In the genomic region with DNA sequence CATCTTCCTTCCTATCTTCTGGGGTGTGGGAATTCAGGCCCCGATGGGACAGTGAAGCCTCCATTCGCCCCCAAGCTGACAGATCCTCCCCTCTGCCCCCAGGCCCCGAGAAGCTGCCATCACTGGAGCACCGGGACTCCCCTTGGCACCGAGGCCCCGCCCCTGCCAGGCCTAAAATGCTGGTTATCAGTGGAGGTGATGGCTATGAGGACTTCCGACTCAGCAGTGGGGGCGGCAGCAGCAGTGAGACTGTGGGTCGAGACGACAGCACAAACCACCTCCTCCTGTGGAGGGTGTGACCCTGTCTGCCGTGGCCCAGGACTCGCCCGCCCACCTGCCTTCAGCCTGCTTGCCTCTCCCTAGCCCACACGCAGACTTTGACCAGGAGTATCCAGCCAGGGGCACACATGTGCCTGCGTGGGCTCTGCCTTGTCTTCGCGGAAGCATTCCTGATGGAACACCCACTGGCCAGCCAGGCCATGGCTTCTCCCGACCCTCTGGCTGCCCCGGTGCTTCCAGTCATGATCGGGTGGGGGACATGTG, we compare ENCODE assay signal across 19 cellular contexts. TPM values are rescaled to one million over a fixed set of nuclear protein-coding genes. Genes with fewer than 3 reads are reported as not detected.
DNase-seq lines count a peak whose midpoint lies in the region; ATAC-seq, FAIRE-seq and TF ChIP-seq lines count a peak whose summit lies in the region.
"Had no signal": no experiment of that assay in that cellular context is flagged by ENCODE, and none has a peak within 500 bp of the region (broad histone marks: within the 10 kb centered on the region; RNA-seq: fewer than 3 reads in every experiment).

No MANE protein-coding gene starts in this region.

- peaks cover 1% of the 10 kb centered on the region for H3K36me3 Mint-ChIP-seq in activated naive CD4-positive, alpha-beta T cell treated with anti-CD3 and anti-CD28 coated beads, Interleukin-2, amount 50 U/mL, for 24 hours
- H3K36me3 Mint-ChIP-seq in activated naive CD4-positive, alpha-beta T cell treated with anti-CD3 and anti-CD28 coated beads, Interleukin-2, amount 50 U/mL, for 72 hours: no peaks in the 10 kb centered on the region
- no peaks in the 10 kb centered on the region for H3K36me3 Mint-ChIP-seq in stimulated activated effector memory CD8-positive, alpha-beta T cell treated with anti-CD3 and anti-CD28 coated beads, Interleukin-12 subunit alpha, Interleukin-12 subunit beta, amount 100 ng/mL, for 72 hours

- H3K4me3 Mint-ChIP-seq in activated naive CD4-positive, alpha-beta T cell treated with anti-CD3 and anti-CD28 coated beads, Interleukin-2, amount 50 U/mL, for 24 hours: no peak overlapping the region
- H3K4me3 Mint-ChIP-seq in stimulated activated effector memory CD8-positive, alpha-beta T cell treated with anti-CD3 and anti-CD28 coated beads, Interleukin-12 subunit alpha, Interleukin-12 subunit beta, amount 100 ng/mL, for 72 hours: no peak overlapping the region
- H3K4me3 Mint-ChIP-seq: mesothelial cell of epicardium had no signal

- H3K27me3 ChIP-seq in OCI-LY3 (ENCODE audit: low read depth, low read length) (no peaks in the 10 kb centered on the region), K562 (ENCODE audit: control insufficient read depth in 2 of 2, insufficient read depth in 2 of 2, low read length in 2 of 2) (peaks cover 25 to 82% of the 10 kb centered on the region in 2 experiments; a peak in 4 of 5 replicates)

- intact Hi-C loops in K562 (cut with micrococcal nuclease): no loop called here

- H3K9me1 ChIP-seq in K562 (ENCODE audit: control insufficient read depth, insufficient read depth, low read length): peaks cover 12% of the 10 kb centered on the region

- H3K9ac ChIP-seq in OCI-LY3 (ENCODE audit: low read length) (no peak overlapping the region), K562 (ENCODE audit: insufficient read depth in 1 of 2, low read depth in 2 of 2, low read length in 2 of 2) (peak overlapping the region in 1 of 2 experiments; percentile 45; a peak in 1 of 4 replicates)
- H3K9ac ChIP-seq: GM23248 had no signal

- in situ Hi-C loops in K562 (cut with MboI): no loop called here

- H3K27ac ChIP-seq in OCI-LY3 (ENCODE audit: low read length) (no peak overlapping the region), K562 (ENCODE audit: extremely low read depth, low read depth, low read length) (no peak overlapping the region)
- H3K27ac ChIP-seq: GM23248, WERI-Rb-1 had no signal

- no peak for TF ChIP-seq RAD21 in K562 (CRISPR knock-in tag; conservative IDR thresholded peaks at IDR 0.05 in 1 of 2, IDR thresholded peaks at IDR 0.05 in 1 of 2)

- BruUV-seq in K562 (replicated peaks; lab: Mats Ljungman, UMichigan): no TSS peak

- H4K20me1 ChIP-seq in OCI-LY3 (ENCODE audit: insufficient read depth, low read length): no peaks in the 10 kb centered on the region
- H4K20me1 ChIP-seq in K562 (replicated peaks; ENCODE audit: control insufficient read depth, insufficient read depth, low read length): peaks cover 7% of the 10 kb centered on the region

- ATAC-seq in activated naive CD4-positive, alpha-beta T cell treated with anti-CD3 and anti-CD28 coated beads, Interleukin-2, amount 50 U/mL, for 72 hours: no peak
- ATAC-seq in K562 (no peak), GM18907 (IDR thresholded peaks at IDR 0.05; ENCODE audit: unreplicated experiment) (no peak), GM19452 (IDR thresholded peaks at IDR 0.05; ENCODE audit: unreplicated experiment) (no peak)
- ATAC-seq in stimulated activated effector memory CD8-positive, alpha-beta T cell treated with anti-CD3 and anti-CD28 coated beads, Interleukin-12 subunit alpha, Interleukin-12 subunit beta, amount 100 ng/mL, for 72 hours: peak; percentile 72
- ATAC-seq: Right ventricle myocardium inferior had no signal

- 7% methylated on average over 15 of the region's 20 CpGs for WGBS in K562 (ENCODE audit: insufficient coverage, low coverage, missing lambda C conversion rate)

- POLR2A ChIA-PET in K562 (lab: Yijun Ruan, JAX): interaction anchor here (1.0 kb wide), 1 partner anchor 16 kb away, joined by 3 read pairs; no protein-coding TSS in a partner anchor

- peak overlapping the region; percentile 27 for H3K4me2 ChIP-seq in OCI-LY3 (ENCODE audit: low read length)
- H3K4me2 ChIP-seq in K562 (ENCODE audit: insufficient read depth, low read length): no peak overlapping the region

- H3K36me3 ChIP-seq in OCI-LY3 (replicated peaks; ENCODE audit: low read depth, low read length): no peaks in the 10 kb centered on the region
- H3K36me3 ChIP-seq in K562 (ENCODE audit: control insufficient read depth, insufficient read depth, low read length): no peaks in the 10 kb centered on the region

- CTCF ChIA-PET in K562 (lab: Yijun Ruan, JAX; ENCODE audit: low intra/inter-chr PET ratio): no interaction called here

- TF ChIP-seq CTCF in OCI-LY3 (IDR thresholded peaks at IDR 0.05; ENCODE audit: low read depth, low read length): no peak
- no peak for TF ChIP-seq CTCF in K562 (IDR thresholded peaks at IDR 0.05 in 2 of 3, conservative IDR thresholded peaks at IDR 0.05 in 1 of 3; ENCODE audit: insufficient read depth in 2 of 3, low read depth in 1 of 3, low read length in 3 of 3)

- H3K4me1 ChIP-seq in OCI-LY3 (ENCODE audit: low read length) (peaks cover 19% of the 10 kb centered on the region), K562 (replicated peaks in 1 of 2; ENCODE audit: control insufficient read depth in 2 of 2, insufficient read depth in 2 of 2, low read length in 2 of 2) (peaks cover 0 to 18% of the 10 kb centered on the region in 2 experiments; a peak in 2 of 5 replicates)

- H3K4me3 ChIP-seq in OCI-LY3 (ENCODE audit: low read length) (no peak overlapping the region), K562 (no peak overlapping the region)
- H3K4me3 ChIP-seq: GM23248 had no signal

- H2AFZ ChIP-seq in OCI-LY3 (ENCODE audit: low read depth, low read length) (peak overlapping the region; percentile 46; the same call in 1 of the 2 replicates), K562 (ENCODE audit: low read depth, low read length) (no peak overlapping the region)
- H2AFZ ChIP-seq: GM23248 had no signal

- FAIRE-seq in K562 (lab: Jason Lieb, UNC): no peak

- no peak for TF ChIP-seq EP300 in K562 (IDR thresholded peaks at IDR 0.05; ENCODE audit: low read length)

- H3K4me1 Mint-ChIP-seq in activated naive CD4-positive, alpha-beta T cell treated with anti-CD3 and anti-CD28 coated beads, Interleukin-2, amount 50 U/mL, for 24 hours: peaks cover 33% of the 10 kb centered on the region
- peaks cover 39% of the 10 kb centered on the region for H3K4me1 Mint-ChIP-seq in stimulated activated effector memory CD8-positive, alpha-beta T cell treated with anti-CD3 and anti-CD28 coated beads, Interleukin-12 subunit alpha, Interleukin-12 subunit beta, amount 100 ng/mL, for 72 hours
- H3K4me1 Mint-ChIP-seq: mesothelial cell of epicardium had no signal

- H3K9me3 ChIP-seq in OCI-LY3 (ENCODE audit: insufficient read depth, low read length): no peaks in the 10 kb centered on the region
- no peaks in the 10 kb centered on the region for H3K9me3 ChIP-seq in K562 (replicated peaks; ENCODE audit: control insufficient read depth, insufficient read depth, low read depth, low read length)

- H3K79me2 ChIP-seq in OCI-LY3 (ENCODE audit: low read length): no peaks in the 10 kb centered on the region
- H3K79me2 ChIP-seq in K562 (ENCODE audit: control insufficient read depth, insufficient read depth, low read length): no peaks in the 10 kb centered on the region

- no peaks in the 10 kb centered on the region for H3K27me3 Mint-ChIP-seq in activated naive CD4-positive, alpha-beta T cell treated with anti-CD3 and anti-CD28 coated beads, Interleukin-2, amount 50 U/mL, for 24 hours

- no peaks in the 10 kb centered on the region for H3K9me3 Mint-ChIP-seq in activated naive CD4-positive, alpha-beta T cell treated with anti-CD3 and anti-CD28 coated beads, Interleukin-2, amount 50 U/mL, for 24 hours
- no peaks in the 10 kb centered on the region for H3K9me3 Mint-ChIP-seq in activated naive CD4-positive, alpha-beta T cell treated with anti-CD3 and anti-CD28 coated beads, Interleukin-2, amount 50 U/mL, for 72 hours
- peaks cover 2% of the 10 kb centered on the region for H3K9me3 Mint-ChIP-seq in stimulated activated effector memory CD8-positive, alpha-beta T cell treated with anti-CD3 and anti-CD28 coated beads, Interleukin-12 subunit alpha, Interleukin-12 subunit beta, amount 100 ng/mL, for 72 hours
- H3K9me3 Mint-ChIP-seq: mesothelial cell of epicardium had no signal

- DNase-seq in activated naive CD4-positive, alpha-beta T cell treated with anti-CD3 and anti-CD28 coated beads, Interleukin-2, amount 50 U/mL, for 72 hours (ENCODE audit: low spot score in 2 of 2): no peak
- DNase-seq in K562 (ENCODE audit: extremely low read depth in 1 of 4, low spot score in 3 of 4): no peak
- no peak for DNase-seq in stimulated activated effector memory CD8-positive, alpha-beta T cell treated with anti-CD3 and anti-CD28 coated beads, Interleukin-12 subunit alpha, Interleukin-12 subunit beta, amount 100 ng/mL, for 72 hours (ENCODE audit: low spot score in 2 of 2)
- no peak for DNase-seq in NCI-H1417 (lab: John Stamatoyannopoulos, UW)
- DNase-seq: Calu3, cerebellar nuclear complex, GM23248, IMR-90, NCI-H187 treated with DMSO at 0.1 percent for 48 hours, NCI-H446 treated with DMSO at 0.1 percent for 48 hours, retina, T-helper 1 cell, WERI-Rb-1 had no signal

- TF ChIP-seq POLR2A in K562 (conservative IDR thresholded peaks at IDR 0.05): no peak

- peak overlapping the region; percentile 4 for H3K27ac Mint-ChIP-seq in activated naive CD4-positive, alpha-beta T cell treated with anti-CD3 and anti-CD28 coated beads, Interleukin-2, amount 50 U/mL, for 24 hours
- peak overlapping the region in 1 of 2 donors; percentile 88 for H3K27ac Mint-ChIP-seq in activated naive CD4-positive, alpha-beta T cell treated with anti-CD3 and anti-CD28 coated beads, Interleukin-2, amount 50 U/mL, for 72 hours
- H3K27ac Mint-ChIP-seq in stimulated activated effector memory CD8-positive, alpha-beta T cell treated with anti-CD3 and anti-CD28 coated beads, Interleukin-12 subunit alpha, Interleukin-12 subunit beta, amount 100 ng/mL, for 72 hours: peak overlapping the region; percentile 88
- H3K27ac Mint-ChIP-seq: mesothelial cell of epicardium had no signal

RNA-seq across cellular contexts. Expression of a gene that starts 8.6 kb away (rescaled TPM):
- total RNA-seq in activated naive CD4-positive, alpha-beta T cell treated with anti-CD3 and anti-CD28 coated beads, Interleukin-2, amount 50 U/mL, for 72 hours: 10 to 100 TPM; 23.2 to 28.2 TPM
- 24.0 and 79.7 TPM in 2 replicates for total RNA-seq in K562 (2011; cell fraction: chromatin; rRNA removed; ENCODE audit: low replicate concordance)
- total RNA-seq in K562 (2011; cell fraction: nucleolus; rRNA removed): 52.2 and 56.9 TPM in 2 replicates
- 38.4 and 46.9 TPM in 2 replicates for total RNA-seq in K562 (2011; cell fraction: nucleoplasm; rRNA removed)
- total RNA-seq in K562 (2014; rRNA removed) (11.2 and 13.3 TPM in 2 replicates), K562 (2014; rRNA removed; fragmentation: Illumina TruSeq; extraction: Trizol) (3.1 and 3.8 TPM in 2 replicates), K562 (2015; rRNA removed; fragmentation: Illumina TruSeq; extraction: Trizol) (9.6 and 9.8 TPM in 2 replicates), K562 (2021) (18.4 and 20.2 TPM in 2 replicates)
- polyA plus RNA-seq in K562 (2011; rRNA removed) (7.4 and 11.8 TPM in 2 replicates), K562 (2014; fragmentation: Illumina TruSeq; extraction: Trizol) (6.0 and 8.6 TPM in 2 replicates), K562 (2014; fragmentation: Nextera tagmentation; extraction: Ambion mirVana) (1 to 10 TPM; 1.1 to 1.2 TPM), K562 (2014; rRNA removed) (14.4 and 14.9 TPM in 2 replicates)
- polyA plus RNA-seq in K562 (2011; cell fraction: cytosol; rRNA removed): 11.0 and 16.5 TPM in 2 replicates
- polyA plus RNA-seq in K562 (2011; cell fraction: nucleus; rRNA removed): 55.1 and 73.5 TPM in 2 replicates
- polyA plus RNA-seq in K562 (2012): 8.7 and 14.0 TPM in 2 replicates
- polyA minus RNA-seq in K562 (2011; rRNA and poly(A)+ RNA removed): 4.7 and 6.0 TPM in 2 replicates
- 7.3 and 8.5 TPM in 2 replicates for polyA minus RNA-seq in K562 (2011; cell fraction: cytosol; rRNA and poly(A)+ RNA removed)
- polyA minus RNA-seq in K562 (2011; cell fraction: nucleus; rRNA and poly(A)+ RNA removed): 18.2 and 20.5 TPM in 2 replicates

RNA-seq across cellular contexts. Expression of a gene that starts 59.5 kb away (rescaled TPM):
- total RNA-seq in activated naive CD4-positive, alpha-beta T cell treated with anti-CD3 and anti-CD28 coated beads, Interleukin-2, amount 50 U/mL, for 72 hours: under 1 TPM; 0.02 to 0.16 TPM
- total RNA-seq in K562 (2011; cell fraction: chromatin; rRNA removed; ENCODE audit: low replicate concordance): 0.55 and 6.0 TPM in 2 replicates
- total RNA-seq in K562 (2011; cell fraction: nucleolus; rRNA removed): 2.4 and 4.8 TPM in 2 replicates
- total RNA-seq in K562 (2011; cell fraction: nucleoplasm; rRNA removed): 1.3 and 1.6 TPM in 2 replicates
- total RNA-seq in K562 (2014; rRNA removed) (0.09 and 0.20 TPM in 2 replicates), K562 (2014; rRNA removed; fragmentation: Illumina TruSeq; extraction: Trizol) (0.03 and 0.07 TPM in 2 replicates), K562 (2015; rRNA removed; fragmentation: Illumina TruSeq; extraction: Trizol) (0.04 and 0.23 TPM in 2 replicates), K562 (2021) (0.29 and 0.53 TPM in 2 replicates)
- polyA plus RNA-seq in K562 (2011; rRNA removed) (0.68 and 1.2 TPM in 2 replicates), K562 (2014; fragmentation: Illumina TruSeq; extraction: Trizol) (0.10 and 0.17 TPM in 2 replicates), K562 (2014; fragmentation: Nextera tagmentation; extraction: Ambion mirVana) (not detected), K562 (2014; rRNA removed) (0.09 and 0.17 TPM in 2 replicates)
- 0.96 and 2.9 TPM in 2 replicates for polyA plus RNA-seq in K562 (2011; cell fraction: cytosol; rRNA removed)
- polyA plus RNA-seq in K562 (2011; cell fraction: nucleus; rRNA removed): 5.2 and 8.3 TPM in 2 replicates
- polyA plus RNA-seq in K562 (2012): 0.25 and 0.31 TPM in 2 replicates
- polyA minus RNA-seq in K562 (2011; rRNA and poly(A)+ RNA removed): 1.3 and 1.4 TPM in 2 replicates
- 0.57 and 1.4 TPM in 2 replicates for polyA minus RNA-seq in K562 (2011; cell fraction: cytosol; rRNA and poly(A)+ RNA removed)
- polyA minus RNA-seq in K562 (2011; cell fraction: nucleus; rRNA and poly(A)+ RNA removed): 3.7 and 4.0 TPM in 2 replicates
